Comparison of ENCODE assay signal across 26 cellular contexts in the genomic region with DNA sequence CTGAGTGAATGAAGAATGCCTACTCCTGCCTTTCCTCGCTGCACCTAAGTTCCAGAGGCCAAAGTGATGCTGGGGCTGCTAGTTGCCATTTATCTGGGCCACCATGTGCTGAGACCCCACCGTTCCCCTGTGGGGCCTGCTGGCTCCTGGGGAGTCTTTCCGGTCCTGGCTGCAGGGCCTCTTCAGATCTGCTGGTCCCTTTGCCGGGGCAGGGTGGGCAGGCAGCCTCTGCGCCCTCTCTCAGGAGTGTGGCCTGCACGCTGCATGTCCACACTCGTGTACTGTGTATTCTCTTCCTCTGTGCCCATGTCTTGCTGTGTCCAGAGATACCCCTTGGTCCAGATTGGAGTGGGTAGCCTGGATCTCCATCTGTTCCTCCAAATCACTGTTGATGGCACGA.
"Had no signal": no experiment of that assay in that cellular context is flagged by ENCODE, and none has a peak within 500 bp of the region (broad histone marks: within the 10 kb centered on the region; RNA-seq: fewer than 3 reads in every experiment).

No MANE protein-coding gene starts in this region.

- H3K4me3 Mint-ChIP-seq: naive thymus-derived CD8-positive, alpha-beta T cell; nephron progenitor cell; neural progenitor cell; stimulated activated naive B cell treated with anti-CD40 and anti-IgM and Interleukin-4, amounts not matched to agents 10 μg/mL and 1 μg/mL and 100 μg/mL, for 72 hours had no signal

- H3K36me3 Mint-ChIP-seq: neural progenitor cell; stimulated activated naive B cell treated with anti-CD40 and anti-IgM and Interleukin-4, amounts not matched to agents 10 μg/mL and 1 μg/mL and 100 μg/mL, for 72 hours had no signal

- H3K27ac ChIP-seq: heart right ventricle, hepatocyte, left ventricle myocardium inferior, neural progenitor cell, pancreas, prostate gland, sigmoid colon, spleen, stomach, testis, thyroid gland, transverse colon, upper lobe of left lung had no signal

- H2AFZ ChIP-seq: hepatocyte, neural progenitor cell had no signal

- ATAC-seq: heart right ventricle; naive thymus-derived CD8-positive, alpha-beta T cell; pancreas; right cardiac atrium; stimulated activated naive B cell treated with anti-CD40 and anti-IgM and Interleukin-4, amounts not matched to agents 10 μg/mL and 1 μg/mL and 100 μg/mL, for 72 hours; stimulated activated naive CD8-positive, alpha-beta T cell treated with anti-CD3 and anti-CD28 coated beads, Interleukin-15, Interleukin-2, amounts not matched to agents 100 U/mL and 50 U/mL, for 24 hours had no signal

- H3K27me3 ChIP-seq: heart right ventricle, hepatocyte, neural progenitor cell, pancreas, sigmoid colon, stomach, testis, thyroid gland, transverse colon, upper lobe of left lung had no signal

- H3K4me2 ChIP-seq: hepatocyte, neural progenitor cell had no signal

- DNase-seq: heart right ventricle; islet precursor cell; left ventricle myocardium inferior; naive thymus-derived CD8-positive, alpha-beta T cell; nephron progenitor cell; pancreas; retina; right cardiac atrium; sigmoid colon; small intestine; spleen; stimulated activated CD4-positive, alpha-beta T cell treated with anti-CD3 and anti-CD28 coated beads, Interleukin-1b, Interleukin-23, amount 100 ng/mL, for 48 hours; stimulated activated CD4-positive, alpha-beta T cell treated with anti-CD3 and anti-CD28 coated beads, Interleukin-2, amount 100 ng/mL, for 48 hours; stimulated activated CD4-positive, alpha-beta T cell treated with anti-CD3 and anti-CD28 coated beads, Interleukin-4, amount 100 ng/mL, for 4 hours; stimulated activated CD8-positive, alpha-beta memory T cell treated with anti-CD3 and anti-CD28 coated beads, Interleukin-4, amount 100 ng/mL, for 48 hours; stimulated activated naive B cell treated with anti-CD40 and anti-IgM and Interleukin-4, amounts not matched to agents 10 μg/mL and 1 μg/mL and 100 μg/mL, for 72 hours; stimulated activated naive CD8-positive, alpha-beta T cell treated with anti-CD3 and anti-CD28 coated beads, Interleukin-15, Interleukin-2, amounts not matched to agents 100 U/mL and 50 U/mL, for 24 hours; stomach; testis; thyroid gland; transverse colon had no signal

- H3K27ac Mint-ChIP-seq: naive thymus-derived CD8-positive, alpha-beta T cell; nephron progenitor cell; neural progenitor cell; stimulated activated naive B cell treated with anti-CD40 and anti-IgM and Interleukin-4, amounts not matched to agents 10 μg/mL and 1 μg/mL and 100 μg/mL, for 72 hours had no signal

- H3K9me3 ChIP-seq: pancreas, prostate gland, sigmoid colon, testis, thyroid gland, transverse colon, upper lobe of left lung had no signal

- H3K36me3 ChIP-seq: heart right ventricle, left ventricle myocardium inferior, neural progenitor cell, pancreas, prostate gland, sigmoid colon, spleen, stomach, thyroid gland, transverse colon, upper lobe of left lung had no signal

- H3K4me1 Mint-ChIP-seq: naive thymus-derived CD8-positive, alpha-beta T cell; nephron progenitor cell; neural progenitor cell; stimulated activated naive B cell treated with anti-CD40 and anti-IgM and Interleukin-4, amounts not matched to agents 10 μg/mL and 1 μg/mL and 100 μg/mL, for 72 hours had no signal

- H3K4me3 ChIP-seq: heart right ventricle, hepatocyte, left ventricle myocardium inferior, lung, neural progenitor cell, pancreas, prostate gland, sigmoid colon, spleen, stomach, testis, thyroid gland, transverse colon, upper lobe of left lung had no signal

- H3K9ac ChIP-seq: neural progenitor cell had no signal

- H3K4me1 ChIP-seq: heart right ventricle, left ventricle myocardium inferior, neural progenitor cell, pancreas, prostate gland, sigmoid colon, spleen, thyroid gland, transverse colon, upper lobe of left lung had no signal
